ENCODE assay signal across 19 cellular contexts in genomic region chr2:219158586-219158985, GRCh38. TPM values are rescaled to one million over a fixed set of nuclear protein-coding genes. Genes with fewer than 3 reads are reported as not detected.
"Had no signal": no experiment of that assay in that cellular context is flagged by ENCODE, and none has a peak within 500 bp of the region (broad histone marks: within the 10 kb centered on the region; RNA-seq: fewer than 3 reads in every experiment).

No MANE protein-coding gene starts in this region.

- ATAC-seq: activated CD8-positive, alpha-beta T cell treated with anti-CD3 and anti-CD28 coated beads for 36 hours; effector memory CD8-positive, alpha-beta T cell; lower lobe of right lung; naive thymus-derived CD8-positive, alpha-beta T cell had no signal

- H3K27ac ChIP-seq: adrenal gland, lower lobe of right lung, sigmoid colon, spleen had no signal

- H3K9me3 Mint-ChIP-seq: activated CD4-positive, alpha-beta T cell treated with anti-CD3 and anti-CD28 coated beads, Interleukin-2, amount 10 ng/mL, durations not matched to agents 24 days and 14 days; activated CD8-positive, alpha-beta T cell treated with anti-CD3 and anti-CD28 coated beads for 36 hours; activated naive CD4-positive, alpha-beta T cell treated with anti-CD3 and anti-CD28 coated beads for 36 hours; activated T-helper 2 cell treated with anti-CD3 and anti-CD28 coated beads, Interferon-gamma antibody, Interleukin-2, Interleukin-4, amounts not matched to agents 10 μg/mL and 5 μg/mL and 100 μg/mL, durations not matched to agents 14 hours and 24 hours and 36 hours; effector memory CD8-positive, alpha-beta T cell; naive thymus-derived CD8-positive, alpha-beta T cell had no signal

- H3K9me3 ChIP-seq: adrenal gland, lower lobe of right lung, sigmoid colon, spleen had no signal

- H3K4me3 ChIP-seq: adrenal gland, lower lobe of right lung, sigmoid colon, spleen had no signal

- H3K4me3 Mint-ChIP-seq: activated CD4-positive, alpha-beta T cell treated with anti-CD3 and anti-CD28 coated beads, Interleukin-2, amount 10 ng/mL, durations not matched to agents 24 days and 14 days; activated CD8-positive, alpha-beta T cell treated with anti-CD3 and anti-CD28 coated beads for 36 hours; activated naive CD4-positive, alpha-beta T cell treated with anti-CD3 and anti-CD28 coated beads for 36 hours; effector memory CD8-positive, alpha-beta T cell had no signal

- H3K27ac Mint-ChIP-seq: activated CD4-positive, alpha-beta T cell treated with anti-CD3 and anti-CD28 coated beads, Interleukin-2, amount 10 ng/mL, durations not matched to agents 24 days and 14 days; activated CD8-positive, alpha-beta T cell treated with anti-CD3 and anti-CD28 coated beads for 36 hours; activated naive CD4-positive, alpha-beta T cell treated with anti-CD3 and anti-CD28 coated beads for 36 hours; activated T-helper 2 cell treated with anti-CD3 and anti-CD28 coated beads, Interferon-gamma antibody, Interleukin-2, Interleukin-4, amounts not matched to agents 10 μg/mL and 5 μg/mL and 100 μg/mL, durations not matched to agents 14 hours and 24 hours and 36 hours; naive thymus-derived CD8-positive, alpha-beta T cell had no signal

- H3K27me3 ChIP-seq: adrenal gland, sigmoid colon, spleen had no signal

- DNase-seq: activated CD4-positive, alpha-beta T cell treated with anti-CD3 and anti-CD28 coated beads, Interleukin-2, amount 10 ng/mL, durations not matched to agents 24 days and 14 days; activated CD8-positive, alpha-beta T cell treated with anti-CD3 and anti-CD28 coated beads for 36 hours; activated naive CD4-positive, alpha-beta T cell treated with anti-CD3 and anti-CD28 coated beads for 36 hours; activated T-cell treated with anti-CD3 and anti-CD28 coated beads, Interleukin-2, amount 50 U/mL, for 1 hour; dermis blood vessel endothelial cell; effector memory CD8-positive, alpha-beta T cell; foreskin fibroblast; hypothalamus; lower lobe of right lung; naive thymus-derived CD8-positive, alpha-beta T cell; nucleus accumbens; sigmoid colon; spleen; stimulated activated CD8-positive, alpha-beta memory T cell treated with anti-CD3 and anti-CD28 coated beads, Interleukin-4, amount 100 ng/mL, for 48 hours; stimulated activated naive CD4-positive, alpha-beta T cell; T-helper 1 cell; T1000 had no signal

- H3K27me3 Mint-ChIP-seq: activated CD4-positive, alpha-beta T cell treated with anti-CD3 and anti-CD28 coated beads, Interleukin-2, amount 10 ng/mL, durations not matched to agents 24 days and 14 days; activated CD8-positive, alpha-beta T cell treated with anti-CD3 and anti-CD28 coated beads for 36 hours; effector memory CD8-positive, alpha-beta T cell; naive thymus-derived CD8-positive, alpha-beta T cell had no signal

RNA-seq across cellular contexts. Expression of gene SLC23A3, which starts 11.2 kb away (rescaled TPM):
- polyA plus RNA-seq: naive thymus-derived CD8-positive, alpha-beta T cell had no signal
